In the genomic region with DNA sequence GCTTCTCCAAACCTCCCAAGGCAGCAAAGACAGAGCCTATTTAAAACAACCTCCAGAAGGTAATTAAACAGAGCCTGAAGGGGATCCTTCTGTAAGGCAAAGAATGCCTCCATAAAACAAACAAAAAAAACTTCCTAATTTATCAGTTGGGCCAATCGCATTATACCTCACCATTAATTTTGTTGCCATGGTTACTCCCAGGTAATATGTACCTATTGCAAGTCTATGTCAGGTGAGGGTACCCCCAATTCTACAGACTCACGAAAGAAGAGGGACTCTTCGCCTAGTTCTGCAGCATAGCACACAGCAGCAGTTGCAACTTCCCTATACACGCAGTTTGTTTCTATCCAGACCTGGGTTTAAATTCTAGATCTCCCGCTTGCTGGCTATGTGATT, we compare ENCODE assay signal across 18 cellular contexts.
"Had no signal": no experiment of that assay in that cellular context is flagged by ENCODE, and none has a peak within 500 bp of the region (broad histone marks: within the 10 kb centered on the region; RNA-seq: fewer than 3 reads in every experiment).

No MANE protein-coding gene starts in this region.

- FAIRE-seq: bronchial epithelial cell had no signal

- H3K4me1 ChIP-seq: adrenal gland, esophagus squamous epithelium, psoas muscle had no signal

- H3K9me3 ChIP-seq: adrenal gland, esophagus squamous epithelium, psoas muscle, testis, upper lobe of left lung had no signal

- H3K27ac ChIP-seq: adrenal gland, esophagus squamous epithelium, psoas muscle, skin epidermis, testis had no signal

- DNase-seq: activated CD4-positive, alpha-beta T cell treated with anti-CD3 and anti-CD28 coated beads for 36 hours; activated CD4-positive, alpha-beta T cell treated with anti-CD3 and anti-CD28 coated beads, Interleukin-2, amount 50 U/mL, for 48 hours; activated gamma-delta T cell; adrenal gland; effector memory CD8-positive, alpha-beta T cell; esophagus squamous epithelium; left cardiac atrium; nephron progenitor cell; psoas muscle; right cardiac atrium; stimulated activated CD4-positive, alpha-beta T cell treated with anti-CD3 and anti-CD28 coated beads, Interleukin-4, amount 100 ng/mL, for 1 hour; stimulated activated naive CD8-positive, alpha-beta T cell treated with anti-CD3 and anti-CD28 coated beads, Interleukin-15, amount 100 ng/mL, for 72 hours; testis; upper lobe of left lung had no signal

- ATAC-seq: activated CD4-positive, alpha-beta T cell treated with anti-CD3 and anti-CD28 coated beads for 36 hours; effector memory CD8-positive, alpha-beta T cell; left cardiac atrium; psoas muscle; right cardiac atrium; stimulated activated naive CD8-positive, alpha-beta T cell treated with anti-CD3 and anti-CD28 coated beads, Interleukin-15, amount 100 ng/mL, for 72 hours; WTC11 had no signal

- H3K36me3 ChIP-seq: adrenal gland had no signal

- H3K27me3 ChIP-seq: adrenal gland, esophagus squamous epithelium, testis, upper lobe of left lung had no signal

- H3K4me3 ChIP-seq: adrenal gland, esophagus squamous epithelium, lung, psoas muscle, skin epidermis, testis, upper lobe of left lung had no signal
